In the genomic region with DNA sequence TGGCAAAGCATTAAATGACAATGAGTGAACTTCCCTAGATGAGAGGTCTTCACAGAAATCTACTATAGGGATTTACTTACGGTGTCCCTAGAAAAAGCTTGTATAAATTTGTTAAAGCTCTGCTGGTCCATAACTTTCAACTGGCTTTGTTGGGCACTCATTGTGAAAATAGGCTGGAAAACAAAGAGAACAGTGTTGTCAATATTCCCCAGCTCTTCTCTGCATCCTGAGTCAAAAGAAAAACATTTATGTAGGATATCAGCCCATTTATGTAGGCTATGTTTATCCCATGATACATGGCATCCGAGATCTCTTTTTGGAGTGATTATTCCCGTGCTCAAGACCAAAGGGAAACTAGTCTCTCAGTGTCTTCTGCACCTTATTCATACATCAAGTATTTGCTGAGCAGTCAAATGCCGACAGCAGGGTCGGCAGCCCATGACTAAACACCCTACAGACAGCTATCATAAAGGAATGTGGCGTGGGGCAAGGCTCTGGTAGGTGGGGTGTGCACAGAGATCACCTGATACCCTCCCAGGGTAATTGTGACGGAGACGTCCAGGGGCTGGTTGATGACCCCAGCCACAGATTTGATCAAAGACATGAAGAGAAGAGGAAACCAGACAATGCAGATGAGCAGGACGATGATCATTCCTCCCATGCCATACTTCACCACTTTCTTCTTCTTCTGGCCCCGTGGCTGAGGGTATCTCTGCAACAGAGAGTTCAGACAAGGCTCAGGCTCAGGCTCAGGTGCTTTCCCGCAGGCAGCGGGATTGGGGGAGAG, we compare ENCODE assay signal across 35 cellular contexts.
DNase-seq lines count a peak whose midpoint lies in the region; ATAC-seq and TF ChIP-seq lines count a peak whose summit lies in the region.
"Had no signal": no experiment of that assay in that cellular context is flagged by ENCODE, and none has a peak within 500 bp of the region (broad histone marks: within the 10 kb centered on the region; RNA-seq: fewer than 3 reads in every experiment).

No MANE protein-coding gene starts in this region.

- ATAC-seq in HG03378 (IDR thresholded peaks at IDR 0.05; ENCODE audit: unreplicated experiment) = no peak
- ATAC-seq in activated T-cell treated with anti-CD3 and anti-CD28 coated beads, Interleukin-2, amount 50 U/mL, for 4 hours = no peak
- ATAC-seq: activated CD4-positive, CD25-positive, alpha-beta regulatory T cell treated with anti-CD3 and anti-CD28 coated beads, Interleukin-2, amount 50 U/mL, for 24 hours; activated CD8-positive, alpha-beta memory T cell treated with anti-CD3 and anti-CD28 coated beads, Interleukin-2, amount 10 ng/mL, durations not matched to agents 7 days and 5 days; activated T-cell treated with anti-CD3 and anti-CD28 coated beads, Interleukin-2, amount 50 U/mL, for 72 hours; CD8-positive, alpha-beta T cell; gastrocnemius medialis; left lobe of liver; right cardiac atrium; SK-N-SH treated with all-trans-retinoic acid at 6 μM for 48 hours; stimulated activated naive CD8-positive, alpha-beta T cell treated with anti-CD3 and anti-CD28 coated beads, Interleukin-15, Interleukin-2, amounts not matched to agents 100 U/mL and 50 U/mL, for 24 hours had no signal

- DNase-seq in EL (peak; percentile 28), astrocyte of the spinal cord (ENCODE audit: low read depth, low spot score) (peak; percentile 9), islet precursor cell (peak; percentile 89), renal cortical epithelial cell (ENCODE audit: low read depth) (peak; percentile 16), HPDE6-E6E7 (ENCODE audit: extremely low spot score) (no peak), AG08395 (ENCODE audit: low spot score) (no peak)
- DNase-seq in activated T-cell treated with anti-CD3 and anti-CD28 coated beads, Interleukin-2, amount 50 U/mL, for 4 hours = no peak
- DNase-seq: activated CD4-positive, alpha-beta T cell treated with anti-CD3 and anti-CD28 coated beads, Interleukin-2, amount 50 U/mL, for 4 hours; activated CD8-positive, alpha-beta memory T cell treated with anti-CD3 and anti-CD28 coated beads, Interleukin-2, amount 10 ng/mL, durations not matched to agents 7 days and 5 days; activated T-cell treated with anti-CD3 and anti-CD28 coated beads, Interleukin-2, amount 50 U/mL, for 72 hours; CD8-positive, alpha-beta T cell; DMS153; dorsolateral prefrontal cortex; gastrocnemius medialis; GF-D8; NCI-H1048; NCI-H187; NCI-H2171 treated with DMSO at 0.1 percent for 48 hours; NCI-H524; PC-3; posterior cingulate gyrus; right cardiac atrium; spleen; stimulated activated CD4-positive, alpha-beta T cell treated with anti-CD3 and anti-CD28 coated beads, Interleukin-2, amount 100 ng/mL, for 24 hours; stimulated activated naive CD8-positive, alpha-beta T cell treated with anti-CD3 and anti-CD28 coated beads, Interleukin-15, Interleukin-2, amounts not matched to agents 100 U/mL and 50 U/mL, for 24 hours; testis had no signal

- no peaks in the 10 kb centered on the region for H3K4me1 Mint-ChIP-seq in activated T-cell treated with anti-CD3 and anti-CD28 coated beads, Interleukin-2, amount 50 U/mL, for 4 hours (ENCODE audit: low read depth)
- H3K4me1 Mint-ChIP-seq: activated CD8-positive, alpha-beta memory T cell treated with anti-CD3 and anti-CD28 coated beads, Interleukin-2, amount 10 ng/mL, durations not matched to agents 7 days and 5 days; B cell; central memory CD8-positive, alpha-beta T cell had no signal

- H3K9me3 Mint-ChIP-seq in activated T-cell treated with anti-CD3 and anti-CD28 coated beads, Interleukin-2, amount 50 U/mL, for 4 hours = no peaks in the 10 kb centered on the region
- H3K9me3 Mint-ChIP-seq: activated T-cell treated with anti-CD3 and anti-CD28 coated beads, Interleukin-2, amount 50 U/mL, for 72 hours; CD8-positive, alpha-beta T cell; central memory CD8-positive, alpha-beta T cell; neural crest cell; T-helper 1 cell treated with Interleukin-12 subunit alpha and Interleukin-12 subunit beta and Interleukin-4 antibody, amounts not matched to agents 30 μg/mL and 1 μg/mL, for 36 hours had no signal

- no peaks in the 10 kb centered on the region for H3K27me3 Mint-ChIP-seq in activated T-cell treated with anti-CD3 and anti-CD28 coated beads, Interleukin-2, amount 50 U/mL, for 4 hours (ENCODE audit: low read depth)

- no peaks in the 10 kb centered on the region for H3K36me3 Mint-ChIP-seq in activated T-cell treated with anti-CD3 and anti-CD28 coated beads, Interleukin-2, amount 50 U/mL, for 4 hours (ENCODE audit: insufficient read depth)
- H3K36me3 Mint-ChIP-seq: activated CD8-positive, alpha-beta memory T cell treated with anti-CD3 and anti-CD28 coated beads, Interleukin-2, amount 10 ng/mL, durations not matched to agents 7 days and 5 days; CD8-positive, alpha-beta T cell had no signal

- in situ Hi-C loops in astrocyte of the spinal cord (cut with HindIII; ENCODE audit: low sequenced_read_pairs) = no loop called here

- H3K4me3 Mint-ChIP-seq in activated T-cell treated with anti-CD3 and anti-CD28 coated beads, Interleukin-2, amount 50 U/mL, for 4 hours = no peak overlapping the region
- H3K4me3 Mint-ChIP-seq: activated CD8-positive, alpha-beta memory T cell treated with anti-CD3 and anti-CD28 coated beads, Interleukin-2, amount 10 ng/mL, durations not matched to agents 7 days and 5 days; activated T-cell treated with anti-CD3 and anti-CD28 coated beads, Interleukin-2, amount 50 U/mL, for 72 hours; B cell; CD8-positive, alpha-beta T cell; central memory CD8-positive, alpha-beta T cell; neural crest cell; T-helper 1 cell treated with Interleukin-12 subunit alpha and Interleukin-12 subunit beta and Interleukin-4 antibody, amounts not matched to agents 30 μg/mL and 1 μg/mL, for 36 hours had no signal

- H3K4me3 ChIP-seq in astrocyte of the spinal cord (ENCODE audit: low read depth, low read length) = no peak overlapping the region
- H3K4me3 ChIP-seq: dorsolateral prefrontal cortex, gastrocnemius medialis, spleen, testis, vagina had no signal

- no peak for TF ChIP-seq CTCF in astrocyte of the spinal cord (IDR thresholded peaks at IDR 0.05; ENCODE audit: low read depth, low read length)

Comparison
In these comparisons a context has a peak if more than half of its experiments do, and no peak if none do; other contexts are left out.
1. DNase-seq: peak in EL (single experiment), astrocyte of the spinal cord (single experiment), islet precursor cell (single experiment) and renal cortical epithelial cell (single experiment); none in activated T-cell treated with anti-CD3 and anti-CD28 coated beads, Interleukin-2, amount 50 U/mL, for 4 hours (single experiment), HPDE6-E6E7 (single experiment) and AG08395 (single experiment).